In the genomic region with DNA sequence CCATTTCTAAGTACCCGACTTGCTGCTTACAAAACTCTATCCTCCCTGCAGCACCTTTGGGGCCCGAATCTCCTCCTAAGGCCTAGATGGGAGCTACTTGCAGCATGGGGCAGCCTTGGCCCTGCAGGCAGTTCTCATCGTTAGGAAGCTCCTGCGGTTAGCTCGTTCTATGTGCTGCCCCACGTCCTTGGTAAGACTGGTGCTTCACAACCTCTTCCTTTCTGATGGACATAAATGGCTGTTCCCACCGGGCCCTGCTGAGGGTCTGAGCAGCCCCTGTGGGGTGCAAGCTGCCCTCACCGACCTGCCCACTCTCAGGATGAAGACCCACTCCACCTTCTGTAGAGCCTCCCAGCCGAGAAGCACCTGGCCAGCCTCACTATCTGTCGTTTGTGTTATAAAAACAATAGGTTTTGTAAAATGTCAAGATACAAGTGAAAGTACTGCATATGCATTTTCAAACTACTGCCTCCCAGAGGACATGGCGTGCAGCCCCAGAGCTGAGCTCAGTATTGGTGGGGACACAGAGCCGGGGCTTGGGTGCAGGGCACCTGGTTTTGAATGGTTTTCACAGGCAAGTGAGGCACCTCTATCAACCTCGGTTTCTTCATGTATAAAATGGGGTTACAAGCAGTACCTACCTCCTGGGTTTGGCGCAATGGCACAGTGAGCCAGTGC, we compare ENCODE assay signal across 19 cellular contexts. TPM values are rescaled to one million over a fixed set of nuclear protein-coding genes. Genes with fewer than 3 reads are reported as not detected.
DNase-seq lines count a peak whose midpoint lies in the region; ATAC-seq and TF ChIP-seq lines count a peak whose summit lies in the region.
"Had no signal": no experiment of that assay in that cellular context is flagged by ENCODE, and none has a peak within 500 bp of the region (broad histone marks: within the 10 kb centered on the region; RNA-seq: fewer than 3 reads in every experiment).

No MANE protein-coding gene starts in this region.

- peaks cover 45% of the 10 kb centered on the region for H3K4me1 Mint-ChIP-seq in neural progenitor cell
- H3K4me1 Mint-ChIP-seq: B cell had no signal

- H3K9ac ChIP-seq in OCI-LY3 (ENCODE audit: low read length) (no peak overlapping the region), neural progenitor cell (no peak overlapping the region)

- H4K20me1 ChIP-seq in OCI-LY3 (ENCODE audit: insufficient read depth, low read length) (no peaks in the 10 kb centered on the region), neural progenitor cell (ENCODE audit: low read depth) (no peaks in the 10 kb centered on the region)

- TF ChIP-seq CTCF in OCI-LY3 (IDR thresholded peaks at IDR 0.05; ENCODE audit: low read depth, low read length) (0 out of 2 replicates have a peak, but pooled peaks have one; percentile 9), neural progenitor cell (IDR thresholded peaks at IDR 0.05) (no peak), body of pancreas (IDR thresholded peaks at IDR 0.05) (no peak)

- no peak overlapping the region for H3K4me3 Mint-ChIP-seq in neural progenitor cell
- H3K4me3 Mint-ChIP-seq: B cell; CD4-positive, alpha-beta T cell had no signal

- TF ChIP-seq POLR2A in body of pancreas (IDR thresholded peaks at IDR 0.05): no peak

- H3K9me3 ChIP-seq in OCI-LY3 (ENCODE audit: insufficient read depth, low read length) (no peaks in the 10 kb centered on the region), neural progenitor cell (ENCODE audit: low read depth) (no peaks in the 10 kb centered on the region), body of pancreas (no peaks in the 10 kb centered on the region)

- H3K9me3 Mint-ChIP-seq in neural progenitor cell: no peaks in the 10 kb centered on the region
- H3K9me3 Mint-ChIP-seq: CD4-positive, alpha-beta T cell had no signal

- H3K27me3 Mint-ChIP-seq in neural progenitor cell (ENCODE audit: insufficient read depth, low read depth): peaks cover 10% of the 10 kb centered on the region
- H3K27me3 Mint-ChIP-seq: CD4-positive, alpha-beta T cell had no signal

- peak; percentile 44 for DNase-seq in activated effector memory CD4-positive, alpha-beta T cell treated with anti-CD3 and anti-CD28 coated beads, Interleukin-2, amount 50 U/mL, for 16 hours
- DNase-seq in activated effector memory CD4-positive, alpha-beta T cell treated with Interleukin-2 at 50 U/mL for 16 hours: no peak
- DNase-seq in neural progenitor cell (ENCODE audit: low spot score) (no peak), body of pancreas (no peak), globus pallidus (ENCODE audit: low spot score) (no peak), AG20443 (ENCODE audit: low spot score) (no peak)
- DNase-seq: CD4-positive, alpha-beta T cell; GF-D8; Kasumi-1; NCI-H1417; NCI-H1930; NCI-H2171; NCI-H446 treated with DMSO at 0.1 percent for 48 hours; NCI-H748 treated with DMSO at 0.1 percent for 48 hours; SHP77 had no signal

- peaks cover 9% of the 10 kb centered on the region for H3F3A ChIP-seq in neural progenitor cell (ENCODE audit: low read depth)

- intact Hi-C loops in body of pancreas (cut with DNase I): no loop called here

- H3K27me3 ChIP-seq in OCI-LY3 (ENCODE audit: low read depth, low read length): no peaks in the 10 kb centered on the region
- no peaks in the 10 kb centered on the region for H3K27me3 ChIP-seq in neural progenitor cell
- no peaks in the 10 kb centered on the region for H3K27me3 ChIP-seq in body of pancreas

- H3K4me2 ChIP-seq in OCI-LY3 (ENCODE audit: low read length) (no peak overlapping the region), neural progenitor cell (no peak overlapping the region)

- H3K36me3 ChIP-seq in OCI-LY3 (replicated peaks; ENCODE audit: low read depth, low read length) (no peaks in the 10 kb centered on the region), neural progenitor cell (no peaks in the 10 kb centered on the region), body of pancreas (replicated peaks in 1 of 2; ENCODE audit: insufficient read depth in 1 of 2, low read depth in 2 of 2) (no peaks in the 10 kb centered on the region)

- peaks cover 3% of the 10 kb centered on the region for H3K36me3 Mint-ChIP-seq in neural progenitor cell

- peak overlapping the region; percentile 57 for H3K27ac Mint-ChIP-seq in neural progenitor cell
- H3K27ac Mint-ChIP-seq: B cell; CD4-positive, alpha-beta T cell had no signal

- H3K27ac ChIP-seq in OCI-LY3 (ENCODE audit: low read length): no peak overlapping the region
- no peak overlapping the region for H3K27ac ChIP-seq in neural progenitor cell
- no peak overlapping the region for H3K27ac ChIP-seq in body of pancreas

- H2AFZ ChIP-seq in OCI-LY3 (ENCODE audit: low read depth, low read length) (no peak overlapping the region), neural progenitor cell (replicated peaks) (no peak overlapping the region)

- no peaks in the 10 kb centered on the region for H3K79me2 ChIP-seq in OCI-LY3 (ENCODE audit: low read length)
- no peaks in the 10 kb centered on the region for H3K79me2 ChIP-seq in neural progenitor cell (ENCODE audit: low read depth)

- H3K4me3 ChIP-seq in OCI-LY3 (ENCODE audit: low read length): no peak overlapping the region
- no peak overlapping the region for H3K4me3 ChIP-seq in neural progenitor cell
- no peak overlapping the region for H3K4me3 ChIP-seq in body of pancreas

- ATAC-seq in body of pancreas: no peak
- ATAC-seq: Panc1 had no signal

- H3K4me1 ChIP-seq in OCI-LY3 (ENCODE audit: low read length) (0 out of 2 replicates have a peak, but pooled peaks cover 3% of the 10 kb centered on the region), neural progenitor cell (peaks cover 23% of the 10 kb centered on the region), body of pancreas (no peaks in the 10 kb centered on the region)

- WGBS in body of pancreas, 2 donors: 81 to 84% methylated on average over 14 of the region's 14 CpGs

RNA-seq across cellular contexts. Expression of a gene that starts 19.4 kb away (rescaled TPM):
- total RNA-seq in neural progenitor cell (ENCODE audit: low replicate concordance) (0.36 and 0.84 TPM in 2 replicates), body of pancreas (under 1 TPM in 1 of 2 donors, not detected in 1; 0.26 TPM)
- total RNA-seq: B cell, H4 had no signal

RNA-seq across cellular contexts. Expression of a gene that starts 56.8 kb away (rescaled TPM):
- total RNA-seq in neural progenitor cell (ENCODE audit: low replicate concordance) (0.56 TPM in 1 of 2 replicates, not detected in the other), body of pancreas (not detected)
- total RNA-seq: B cell; CD4-positive, alpha-beta T cell; H4 had no signal
